In the genomic region with DNA sequence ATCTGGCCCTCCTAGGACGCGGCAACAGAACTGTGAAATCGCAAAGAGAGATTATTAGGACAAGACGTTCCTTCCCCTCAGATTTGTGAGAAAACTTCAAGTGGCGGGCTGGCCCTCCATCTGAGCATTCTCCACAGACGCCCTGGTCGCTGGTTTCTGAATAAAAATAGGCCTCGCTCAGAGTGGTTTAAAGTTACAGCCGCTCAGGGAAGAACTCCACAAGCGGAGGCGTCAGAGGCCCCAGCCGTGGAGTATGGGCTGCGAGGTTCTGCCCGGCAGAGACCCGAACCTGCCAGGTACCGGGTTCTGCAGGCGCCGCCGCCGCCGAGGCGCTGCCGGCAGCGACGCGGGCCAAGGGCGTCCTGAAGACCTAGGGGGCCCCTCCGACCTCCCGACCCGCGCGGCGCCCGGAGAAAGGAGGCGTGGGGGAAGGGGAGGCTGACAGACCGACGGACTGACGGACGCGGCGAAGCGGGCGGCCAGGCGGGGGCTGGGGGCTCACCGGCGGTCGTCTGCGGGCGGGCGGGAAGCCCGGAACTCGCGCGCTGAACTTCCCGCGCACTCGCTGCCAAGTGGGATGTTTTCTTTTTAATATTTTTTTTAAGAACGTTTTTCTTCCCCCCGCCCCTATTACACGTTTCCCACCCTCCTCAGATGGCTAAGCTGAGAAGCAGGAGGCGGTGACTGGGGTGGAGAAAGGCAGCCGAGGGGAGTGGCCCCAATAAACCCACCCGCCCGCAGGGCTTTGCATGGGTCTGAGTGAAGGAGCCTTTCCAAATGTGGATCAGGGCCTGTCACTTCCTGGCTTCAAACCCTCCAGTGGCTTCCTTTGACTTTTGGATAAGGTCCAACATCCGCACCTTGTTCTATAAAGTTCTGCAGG, we compare ENCODE assay signal across 8 cellular contexts. TPM values are rescaled to one million over a fixed set of nuclear protein-coding genes. Genes with fewer than 3 reads are reported as not detected.
DNase-seq lines count a peak whose midpoint lies in the region; ATAC-seq and TF ChIP-seq lines count a peak whose summit lies in the region.

PABPC4L (minus strand) TSS at position 574 of the 883 bp plus-strand sequence. CDS start 770 bp downstream, outside the sequence.

- H3K9me3 Mint-ChIP-seq in nephron progenitor cell: peaks cover 15% of the 10 kb centered on the region
- H3K9me3 Mint-ChIP-seq in activated naive CD4-positive, alpha-beta T cell treated with anti-CD3 and anti-CD28 coated beads, Interleukin-2, amount 50 U/mL, for 72 hours: peaks cover 5 to 10% of the 10 kb centered on the region in 2 donors

- TF ChIP-seq CTCF in AG10803 (conservative IDR thresholded peaks at IDR 0.05; ENCODE audit: low read length): no peak
- no peak for TF ChIP-seq CTCF in epithelial cell of proximal tubule (conservative IDR thresholded peaks at IDR 0.05; ENCODE audit: low read depth, low read length)
- TF ChIP-seq CTCF in nephron progenitor cell (IDR thresholded peaks at IDR 0.05): no peak

- H3K4me1 Mint-ChIP-seq in nephron progenitor cell: peaks cover 27% of the 10 kb centered on the region

- H3K4me3 ChIP-seq in AG10803 (ENCODE audit: low read length): peak within 1 kb of the TSS; percentile 44
- H3K4me3 ChIP-seq in epithelial cell of proximal tubule (ENCODE audit: low read depth, low read length): peak within 1 kb of the TSS; percentile 67

- DNase-seq in AG10803 (ENCODE audit: low read depth) (peak; percentile 13), NCI-H2227 treated with DMSO at 0.1 percent for 48 hours (lab: John Stamatoyannopoulos, UW) (peak; percentile 31), epithelial cell of proximal tubule (ENCODE audit: low read depth) (no peak), nephron progenitor cell (peak; percentile 60), T-helper 2 cell (no peak)
- DNase-seq in stimulated activated CD4-positive, alpha-beta T cell treated with anti-CD3 and anti-CD28 coated beads, Interleukin-12 subunit alpha, Interleukin-12 subunit beta, amount 100 ng/mL, for 4 hours: no peak
- DNase-seq in activated naive CD4-positive, alpha-beta T cell treated with anti-CD3 and anti-CD28 coated beads, Interleukin-2, amount 50 U/mL, for 72 hours (ENCODE audit: low spot score in 2 of 2): no peak

- H3K4me3 Mint-ChIP-seq in nephron progenitor cell: peak within 1 kb of the TSS; percentile 82

- no peaks in the 10 kb centered on the region for H3K27me3 Mint-ChIP-seq in nephron progenitor cell (ENCODE audit: low read depth, poor library complexity)

- no peak for ATAC-seq in HG03175 (IDR thresholded peaks at IDR 0.05; ENCODE audit: unreplicated experiment)
- ATAC-seq in activated naive CD4-positive, alpha-beta T cell treated with anti-CD3 and anti-CD28 coated beads, Interleukin-2, amount 50 U/mL, for 72 hours: no peak

- H3K36me3 Mint-ChIP-seq in nephron progenitor cell (ENCODE audit: low read depth): peaks cover 16% of the 10 kb centered on the region
- H3K36me3 Mint-ChIP-seq in activated naive CD4-positive, alpha-beta T cell treated with anti-CD3 and anti-CD28 coated beads, Interleukin-2, amount 50 U/mL, for 72 hours: peaks cover 0 to 10% of the 10 kb centered on the region in 2 donors

- H3K27ac Mint-ChIP-seq in nephron progenitor cell: peak within 1 kb of the TSS; percentile 48
- H3K27ac Mint-ChIP-seq in activated naive CD4-positive, alpha-beta T cell treated with anti-CD3 and anti-CD28 coated beads, Interleukin-2, amount 50 U/mL, for 72 hours: no peak within 1 kb of the TSS

RNA-seq across cellular contexts. Expression of gene PABPC4L, which starts in this region (rescaled TPM):
- total RNA-seq in epithelial cell of proximal tubule: 0.17 and 1.4 TPM in 2 replicates
- total RNA-seq in activated naive CD4-positive, alpha-beta T cell treated with anti-CD3 and anti-CD28 coated beads, Interleukin-2, amount 50 U/mL, for 72 hours: not detected

Comparison
In these comparisons a context has a peak if more than half of its experiments do, and no peak if none do; other contexts are left out.
1. DNase-seq: peak in AG10803 (single experiment), NCI-H2227 treated with DMSO at 0.1 percent for 48 hours (single experiment) and nephron progenitor cell (single experiment); none in epithelial cell of proximal tubule (single experiment), T-helper 2 cell (0 of 5), stimulated activated CD4-positive, alpha-beta T cell treated with anti-CD3 and anti-CD28 coated beads, Interleukin-12 subunit alpha, Interleukin-12 subunit beta, amount 100 ng/mL, for 4 hours (single experiment) and activated naive CD4-positive, alpha-beta T cell treated with anti-CD3 and anti-CD28 coated beads, Interleukin-2, amount 50 U/mL, for 72 hours (0 of 2).